13 cellular contexts compared by ENCODE assay signal in genomic region chr13:23723463-23723862, GRCh38.
DNase-seq lines count a peak whose midpoint lies in the region; ATAC-seq and TF ChIP-seq lines count a peak whose summit lies in the region.
"Had no signal": no experiment of that assay in that cellular context is flagged by ENCODE, and none has a peak within 500 bp of the region (broad histone marks: within the 10 kb centered on the region; RNA-seq: fewer than 3 reads in every experiment).

No MANE protein-coding gene starts in this region.

- TF ChIP-seq CTCF in AG10803 (conservative IDR thresholded peaks at IDR 0.05; ENCODE audit: low read length) (peak; percentile 21), PC-3 (conservative IDR thresholded peaks at IDR 0.05; ENCODE audit: low read depth, low read length) (no peak), fibroblast of pulmonary artery (IDR thresholded peaks at IDR 0.05; ENCODE audit: low read length, missing control alignments) (no peak), dorsolateral prefrontal cortex (IDR thresholded peaks at IDR 0.05 in 54 of 56, conservative IDR thresholded peaks at IDR 0.05 in 2 of 56; ENCODE audit: low read depth in 1 of 56, partially characterized antibody in 56 of 56) (no peak)

- BruUV-seq in PC-3 (replicated peaks; lab: Mats Ljungman, UMichigan) = no TSS peak

- no peak overlapping the region for H2BK120ac ChIP-seq in neuronal stem cell (ENCODE audit: low read depth, low read length)

- ATAC-seq in PC-3 (peak; percentile 53), GM21717 (IDR thresholded peaks at IDR 0.05; ENCODE audit: unreplicated experiment) (no peak)
- ATAC-seq: stimulated activated effector memory CD8-positive, alpha-beta T cell treated with anti-CD3 and anti-CD28 coated beads, Interleukin-12 subunit alpha, Interleukin-12 subunit beta, amount 100 ng/mL, for 72 hours had no signal

- no peak overlapping the region for H2BK12ac ChIP-seq in neuronal stem cell (ENCODE audit: low read length)

- H2AFZ ChIP-seq in PC-3 (ENCODE audit: low read length) (no peak overlapping the region), neuronal stem cell (ENCODE audit: low read length) (peak overlapping the region; percentile 62)

- POLR2A ChIA-PET in PC-3 (lab: Charles Lee; ENCODE audit: unreplicated experiment) = interaction anchor here (0.7 kb wide), 1 partner anchor 27 kb away, joined by 3 read pairs; no protein-coding TSS in a partner anchor

- no peak overlapping the region for H3K14ac ChIP-seq in neuronal stem cell (ENCODE audit: low read length)

- H3K27ac ChIP-seq in PC-3 (ENCODE audit: low read length) = peak overlapping the region; percentile 49
- H3K27ac ChIP-seq in neuronal stem cell (replicated peaks; ENCODE audit: low read length) = no peak overlapping the region
- H3K27ac ChIP-seq in dorsolateral prefrontal cortex = peak overlapping the region in 24 of 59 donors; percentile 5 to 68 (median 43)
- H3K27ac ChIP-seq: pancreas had no signal

- no peak overlapping the region for H4K8ac ChIP-seq in neuronal stem cell (ENCODE audit: low read depth, low read length)

- DNase-seq in AG10803 (ENCODE audit: low read depth) = peak; percentile 68
- peak; percentile 42 for DNase-seq in PC-3
- peak; percentile 39 for DNase-seq in fibroblast of pulmonary artery (ENCODE audit: low read depth)
- no peak for DNase-seq in neuronal stem cell (ENCODE audit: low spot score)
- DNase-seq in SK-N-DZ (ENCODE audit: low spot score) = no peak
- DNase-seq in GF-D8 (lab: John Stamatoyannopoulos, UW) = no peak
- DNase-seq in dorsolateral prefrontal cortex = no peak
- DNase-seq: NCI-H446 treated with DMSO at 0.1 percent for 48 hours; pancreas; RPMI8226; stimulated activated CD4-positive, alpha-beta T cell treated with anti-CD3 and anti-CD28 coated beads, Interleukin-1b, Interleukin-23, amount 100 ng/mL, for 48 hours had no signal

- H4K91ac ChIP-seq in neuronal stem cell (ENCODE audit: low read depth, low read length, poor library complexity) = no peak overlapping the region

- WGBS in neuronal stem cell (ENCODE audit: extremely low coverage in 2 of 2, insufficient read length in 2 of 2, insufficient replicate concordance in 1 of 2), 2 donors = no CpG with 5 or more reads among the region's 1 CpG

- CTCF ChIA-PET in PC-3 (lab: Charles Lee) = no interaction called here

- no peak overlapping the region for H2BK15ac ChIP-seq in neuronal stem cell (ENCODE audit: low read length)

- no peak overlapping the region for H3K4me3 ChIP-seq in AG10803 (ENCODE audit: low read length)
- H3K4me3 ChIP-seq in PC-3 (ENCODE audit: low read length) = no peak overlapping the region
- no peak overlapping the region for H3K4me3 ChIP-seq in fibroblast of pulmonary artery (replicated peaks; ENCODE audit: low read depth, low read length)
- H3K4me3 ChIP-seq in neuronal stem cell (ENCODE audit: low read length in 2 of 2) = no peak overlapping the region
- H3K4me3 ChIP-seq in dorsolateral prefrontal cortex = no peak overlapping the region
- H3K4me3 ChIP-seq: pancreas had no signal

- H3K9me2 ChIP-seq in PC-3 (replicated peaks; ENCODE audit: low read length) = no peaks in the 10 kb centered on the region

- H3K4me1 ChIP-seq in PC-3 (ENCODE audit: insufficient read depth, low read length) = peaks cover 29% of the 10 kb centered on the region
- H3K4me1 ChIP-seq in neuronal stem cell (ENCODE audit: control insufficient read depth in 2 of 2, insufficient read depth in 1 of 2, low read depth in 1 of 2, low read length in 2 of 2) = peaks cover 0 to 17% of the 10 kb centered on the region in 2 donors
- H3K4me1 ChIP-seq: pancreas had no signal

- no peak overlapping the region for H3K4ac ChIP-seq in neuronal stem cell (ENCODE audit: low read length)

- H2AK5ac ChIP-seq in neuronal stem cell (ENCODE audit: low read depth, low read length) = no peak overlapping the region

- H3K9me3 ChIP-seq in PC-3 (ENCODE audit: low read length) (no peaks in the 10 kb centered on the region), neuronal stem cell (replicated peaks in 1 of 2; ENCODE audit: control insufficient read depth in 2 of 2, insufficient read depth in 1 of 2, low read depth in 1 of 2, low read length in 2 of 2) (peaks cover 0 to 9% of the 10 kb centered on the region in 2 donors)
- H3K9me3 ChIP-seq: pancreas had no signal

- H3K79me1 ChIP-seq in neuronal stem cell (ENCODE audit: low read depth, low read length) = no peaks in the 10 kb centered on the region

- H3K27me3 ChIP-seq in PC-3 (ENCODE audit: low read length) (no peaks in the 10 kb centered on the region), neuronal stem cell (ENCODE audit: control insufficient read depth in 3 of 3, insufficient read depth in 3 of 3, low read depth in 1 of 3, low read length in 3 of 3) (no peaks in the 10 kb centered on the region), dorsolateral prefrontal cortex (no peaks in the 10 kb centered on the region)
- H3K27me3 ChIP-seq: pancreas had no signal

- H3F3A ChIP-seq in PC-3 (ENCODE audit: low read length, unreplicated experiment) = no peaks in the 10 kb centered on the region

- intact Hi-C loops in PC-3 (cut with micrococcal nuclease) = no loop called here
- intact Hi-C loops in dorsolateral prefrontal cortex (cut with DNase I) = no loop called here

- H3K18ac ChIP-seq in neuronal stem cell (ENCODE audit: low read length) = no peak overlapping the region

- H3K79me2 ChIP-seq in PC-3 (ENCODE audit: low read length) = no peaks in the 10 kb centered on the region

- H3K4me2 ChIP-seq in PC-3 (ENCODE audit: low read length) (no peak overlapping the region), neuronal stem cell (ENCODE audit: insufficient read depth, low read length, poor library complexity, severe bottlenecking) (no peak overlapping the region)

- H3K9ac ChIP-seq in PC-3 (ENCODE audit: low read length) (no peak overlapping the region), neuronal stem cell (ENCODE audit: low read depth, low read length, poor library complexity) (no peak overlapping the region)

- no peak overlapping the region for H2BK5ac ChIP-seq in neuronal stem cell (ENCODE audit: low read length)

- H3K36me3 ChIP-seq in PC-3 (ENCODE audit: low read depth, low read length) = no peaks in the 10 kb centered on the region
- no peaks in the 10 kb centered on the region for H3K36me3 ChIP-seq in neuronal stem cell (replicated peaks in 1 of 2; ENCODE audit: control insufficient read depth in 2 of 2, insufficient read depth in 2 of 2, low read length in 2 of 2)

- no peak overlapping the region for H3K23ac ChIP-seq in neuronal stem cell (ENCODE audit: low read depth, low read length, poor library complexity)

- H4K20me1 ChIP-seq in PC-3 (ENCODE audit: low read length) = no peaks in the 10 kb centered on the region

Comparison
In these comparisons a context has a peak if more than half of its experiments do, and no peak if none do; other contexts are left out.
1. DNase-seq: peak in AG10803 (single experiment), PC-3 (single experiment) and fibroblast of pulmonary artery (single experiment); none in neuronal stem cell (single experiment), SK-N-DZ (single experiment), GF-D8 (single experiment) and dorsolateral prefrontal cortex (0 of 10).